In genomic region chr6:9431945-9432344, GRCh38 we compare ENCODE assay signal across 1 cellular context.
TF ChIP-seq lines count a peak whose summit lies in the region.

No MANE protein-coding gene starts in this region.

TF ChIP-seq in HEK293, 187 proteins besides CTCF, POLR2A, EP300 and RAD21 (continued from another document and continues in another):
- no peak for TF ChIP-seq ZNF513 (tag by site-specific recombination; IDR thresholded peaks at IDR 0.05)
- TF ChIP-seq ZNF830 (tag by site-specific recombination; IDR thresholded peaks at IDR 0.05; ENCODE audit: low read depth): no peak
- no peak for TF ChIP-seq ZNF214 (tag by site-specific recombination; IDR thresholded peaks at IDR 0.05; ENCODE audit: borderline replicate concordance)
- peak; percentile 56; the same call in 1 of the 2 replicates for TF ChIP-seq REST (tag by site-specific recombination; IDR thresholded peaks at IDR 0.05)
- TF ChIP-seq ZNF223 (tag by site-specific recombination; IDR thresholded peaks at IDR 0.05): no peak
- TF ChIP-seq ZNF624 (tag by site-specific recombination; IDR thresholded peaks at IDR 0.05): no peak
- no peak for TF ChIP-seq PRDM1 (tag by site-specific recombination; IDR thresholded peaks at IDR 0.05)
- TF ChIP-seq ZNF133 (tag by site-specific recombination; IDR thresholded peaks at IDR 0.05): no peak
- no peak for TF ChIP-seq ZNF76 (tag by site-specific recombination; IDR thresholded peaks at IDR 0.05; ENCODE audit: borderline replicate concordance, low read depth)
- TF ChIP-seq ZNF366 (tag by site-specific recombination; conservative IDR thresholded peaks at IDR 0.05): no peak
- TF ChIP-seq ZNF707 (tag by site-specific recombination; IDR thresholded peaks at IDR 0.05): no peak
- TF ChIP-seq ZNF521 (tag by site-specific recombination; IDR thresholded peaks at IDR 0.05): no peak
- no peak for TF ChIP-seq ZNF24 (tag by site-specific recombination; IDR thresholded peaks at IDR 0.05)
- peak; percentile 48; the same call in 1 of the 2 replicates for TF ChIP-seq ZNF140 (tag by site-specific recombination; IDR thresholded peaks at IDR 0.05)
- no peak for TF ChIP-seq ZNF23 (tag by site-specific recombination; IDR thresholded peaks at IDR 0.05; ENCODE audit: borderline replicate concordance)
- TF ChIP-seq YY2 (tag by site-specific recombination; IDR thresholded peaks at IDR 0.05): no peak
- peak; percentile 53 for TF ChIP-seq ZNF623 (tag by site-specific recombination; IDR thresholded peaks at IDR 0.05)
- no peak for TF ChIP-seq ZNF473 (tag by site-specific recombination; IDR thresholded peaks at IDR 0.05)
- TF ChIP-seq ZNF2 (tag by site-specific recombination; IDR thresholded peaks at IDR 0.05): no peak
- no peak for TF ChIP-seq ZFHX2 (tag by site-specific recombination; conservative IDR thresholded peaks at IDR 0.05)
- peak; percentile 64 for TF ChIP-seq ZBTB11 (tag by site-specific recombination; conservative IDR thresholded peaks at IDR 0.05; ENCODE audit: low read depth)
- no peak for TF ChIP-seq ZNF292 (tag by site-specific recombination; IDR thresholded peaks at IDR 0.05; ENCODE audit: borderline replicate concordance, low read depth)
- no peak for TF ChIP-seq ZBTB48 (tag by site-specific recombination; IDR thresholded peaks at IDR 0.05)
- TF ChIP-seq ZNF433 (tag by site-specific recombination; IDR thresholded peaks at IDR 0.05; ENCODE audit: low read depth): 0 out of 2 replicates have a peak, but pooled peaks have one; percentile 20
- no peak for TF ChIP-seq TSHZ1 (tag by site-specific recombination; IDR thresholded peaks at IDR 0.05; ENCODE audit: borderline replicate concordance)
- no peak for TF ChIP-seq ZNF280C (tag by site-specific recombination; IDR thresholded peaks at IDR 0.05)
- TF ChIP-seq ZNF202 (tag by site-specific recombination; IDR thresholded peaks at IDR 0.05; ENCODE audit: borderline replicate concordance): peak; percentile 48; the same call in 1 of the 2 replicates
- no peak for TF ChIP-seq ZNF670 (tag by site-specific recombination; IDR thresholded peaks at IDR 0.05; ENCODE audit: low read depth)
- TF ChIP-seq PATZ1 (tag by site-specific recombination; IDR thresholded peaks at IDR 0.05): no peak
- peak; percentile 27; the same call in 1 of the 2 replicates for TF ChIP-seq ZNF654 (tag by site-specific recombination; IDR thresholded peaks at IDR 0.05; ENCODE audit: low read depth)
- no peak for TF ChIP-seq ZNF121 (tag by site-specific recombination; IDR thresholded peaks at IDR 0.05)
- TF ChIP-seq ZNF777 (tag by site-specific recombination; IDR thresholded peaks at IDR 0.05; ENCODE audit: borderline replicate concordance): no peak
- no peak for TF ChIP-seq ZNF146 (tag by site-specific recombination; IDR thresholded peaks at IDR 0.05)
- TF ChIP-seq ZNF664 (tag by site-specific recombination; IDR thresholded peaks at IDR 0.05): no peak
- TF ChIP-seq ZNF404 (tag by site-specific recombination; IDR thresholded peaks at IDR 0.05): no peak
- no peak for TF ChIP-seq ZSCAN16 (tag by site-specific recombination; IDR thresholded peaks at IDR 0.05)
- peak; percentile 23; the same call in 1 of the 2 replicates for TF ChIP-seq ZNF558 (tag by site-specific recombination; IDR thresholded peaks at IDR 0.05)
- TF ChIP-seq SCRT2 (tag by site-specific recombination; IDR thresholded peaks at IDR 0.05): no peak
- no peak for TF ChIP-seq IKZF3 (tag by site-specific recombination; IDR thresholded peaks at IDR 0.05)
- no peak for TF ChIP-seq ZNF776 (tag by site-specific recombination; IDR thresholded peaks at IDR 0.05; ENCODE audit: borderline replicate concordance)
- no peak for TF ChIP-seq ZNF768 (tag by site-specific recombination; IDR thresholded peaks at IDR 0.05)
- TF ChIP-seq YY1 (tag by site-specific recombination; IDR thresholded peaks at IDR 0.05): no peak
